ENCODE assay signal across 8 cellular contexts in genomic region chr12:131829795-131830334, GRCh38. TPM values are rescaled to one million over a fixed set of nuclear protein-coding genes. Genes with fewer than 3 reads are reported as not detected.
DNase-seq lines count a peak whose midpoint lies in the region; ATAC-seq and TF ChIP-seq lines count a peak whose summit lies in the region.

No MANE protein-coding gene starts in this region.

- no peak overlapping the region for H2BK5ac ChIP-seq in IMR-90 (ENCODE audit: low read depth, low read length, poor library complexity, severe bottlenecking)

- H2AFZ ChIP-seq in IMR-90 (replicated peaks; ENCODE audit: low read length, poor library complexity), result peak overlapping the region; percentile 92

- H4K5ac ChIP-seq in IMR-90 (ENCODE audit: low read depth, low read length), result no peak overlapping the region

- no peak overlapping the region for H2BK20ac ChIP-seq in IMR-90 (ENCODE audit: low read depth, low read length)

- no peak overlapping the region for H3K56ac ChIP-seq in IMR-90 (ENCODE audit: extremely low read depth, insufficient read depth, low read length)

- H3K9ac ChIP-seq in IMR-90 (ENCODE audit: low read depth, low read length) (no peak overlapping the region), muscle layer of colon (ENCODE audit: low read length) (no peak overlapping the region)

- H3K4me3 ChIP-seq in AG04450 (ENCODE audit: low read depth, low read length) (peak overlapping the region; percentile 76), IMR-90 (ENCODE audit: insufficient read depth, low read depth, low read length) (peak overlapping the region; percentile 4; the same call in 1 of the 2 replicates), ectodermal cell (ENCODE audit: insufficient read depth, low read depth, low read length) (peak overlapping the region; percentile 50), muscle layer of colon (ENCODE audit: low read depth in 1 of 2, low read length in 2 of 2) (peak overlapping the region; percentile 41 to 58)

- H3K4ac ChIP-seq in IMR-90 (ENCODE audit: low read depth, low read length), result no peak overlapping the region; the same call in 1 of the 2 replicates

- no peak overlapping the region for H3K18ac ChIP-seq in IMR-90 (ENCODE audit: low read depth, low read length)

- H3K4me1 ChIP-seq in IMR-90 (ENCODE audit: control insufficient read depth, insufficient read depth, low read length) (peaks cover 9% of the 10 kb centered on the region; the same call in 1 of the 2 replicates), ectodermal cell (ENCODE audit: control insufficient read depth, insufficient read depth, low read length) (peaks cover 23% of the 10 kb centered on the region), muscle layer of colon (ENCODE audit: insufficient read depth, low read length) (peaks cover 18% of the 10 kb centered on the region)

- no peak overlapping the region for H3K23ac ChIP-seq in IMR-90 (ENCODE audit: low read depth, low read length)

- no peak overlapping the region for H2BK15ac ChIP-seq in IMR-90 (ENCODE audit: low read depth, low read length)

- no peak for DNase-seq in AG04450 (ENCODE audit: low read depth, low spot score)
- DNase-seq in IMR-90, result no peak
- DNase-seq in NCI-H1105 (lab: John Stamatoyannopoulos, UW), result no peak
- DNase-seq in NCI-H1092 (lab: John Stamatoyannopoulos, UW), result no peak
- no peak for DNase-seq in NCI-H510A treated with DMSO at 0.1 percent for 48 hours (lab: John Stamatoyannopoulos, UW)

- H2AK5ac ChIP-seq in IMR-90 (ENCODE audit: low read depth, low read length), result peak overlapping the region; percentile 28; the same call in 1 of the 2 replicates

- TF ChIP-seq POLR2A in IMR-90 (IDR thresholded peaks at IDR 0.05; ENCODE audit: low read depth, low read length), result no peak

- H3K36me3 ChIP-seq in IMR-90 (ENCODE audit: control insufficient read depth, insufficient read depth, low read length) (no peaks in the 10 kb centered on the region), ectodermal cell (ENCODE audit: control insufficient read depth, insufficient read depth, low read length) (no peaks in the 10 kb centered on the region), muscle layer of colon (ENCODE audit: insufficient read depth, low read length) (no peaks in the 10 kb centered on the region)

- in situ Hi-C loops in IMR-90 (cut with MboI; ENCODE audit: low sequenced_read_pairs), result loop anchor here (25.0 kb wide), 1 partner anchor 718 kb away; no protein-coding TSS in a partner anchor

- H4K8ac ChIP-seq in IMR-90 (ENCODE audit: low read depth in 2 of 2, low read length in 2 of 2), result no peak overlapping the region; a peak in 1 of 4 replicates

- intact Hi-C loops in IMR-90 (cut with micrococcal nuclease), result loop anchor here (1.0 to 10.0 kb wide), 5 partner anchors 67 to 913 kb away; no protein-coding TSS in a partner anchor

- H3K9me1 ChIP-seq in IMR-90 (ENCODE audit: insufficient read depth, low read length), result no peaks in the 10 kb centered on the region; the same call in 1 of the 2 replicates

- no peak overlapping the region for H4K91ac ChIP-seq in IMR-90 (ENCODE audit: insufficient read depth, low read depth, low read length)

- H4K20me1 ChIP-seq in IMR-90 (ENCODE audit: insufficient read depth, low read length), result no peaks in the 10 kb centered on the region

- CTCF ChIA-PET in AG04450 (lab: Charles Lee), result interaction anchor here (1.0 to 1.9 kb wide), 5 partner anchors 44 to 119 kb away, joined by 3 to 7 read pairs (median 4); partner anchors contain the start of gene SFSWAP
- CTCF ChIA-PET in IMR-90 (lab: Yijun Ruan, JAX), result interaction anchor here (0.5 kb wide), 1 partner anchor 57 kb away, joined by 3 read pairs; no protein-coding TSS in a partner anchor

- peaks cover 0 to 13% of the 10 kb centered on the region in 2 experiments; a peak in 2 of 4 replicates for H3K79me1 ChIP-seq in IMR-90 (ENCODE audit: low read depth in 1 of 2, low read length in 2 of 2)

- WGBS in IMR-90 (ENCODE audit: extremely low coverage in 2 of 2, insufficient read length in 1 of 2), 2 experiments, result 30% methylated on average over 3 of the region's 28 CpGs; no CpG with 5 or more reads in 1 of the 2 experiments
- 7 to 9% methylated on average over 28 of the region's 28 CpGs for WGBS in ectodermal cell, 2 experiments

- dilution Hi-C loops in IMR-90 (cut with HindIII; ENCODE audit: low sequenced_read_pairs, unreplicated experiment), result no loop called here

- ATAC-seq in IMR-90 (ENCODE audit: low read depth), result no peak
- ATAC-seq in GM18870 (IDR thresholded peaks at IDR 0.05; ENCODE audit: unreplicated experiment), result no peak

- no peak for TF ChIP-seq RAD21 in IMR-90 (IDR thresholded peaks at IDR 0.05; ENCODE audit: low read length)

- no peak overlapping the region for H2BK120ac ChIP-seq in IMR-90 (ENCODE audit: low read depth, low read length)

- POLR2A ChIA-PET in AG04450 (lab: Yijun Ruan, JAX), result interaction anchor here (1.1 kb wide), 1 partner anchor 26 kb away, joined by 3 read pairs; no protein-coding TSS in a partner anchor
- POLR2A ChIA-PET in IMR-90 (lab: Charles Lee; ENCODE audit: unreplicated experiment), result interaction anchor here (0.6 kb wide), 1 partner anchor 677 kb away, joined by 3 read pairs; no protein-coding TSS in a partner anchor

- no peak overlapping the region for H3K27ac ChIP-seq in AG04450 (ENCODE audit: low read depth, low read length)
- no peak overlapping the region for H3K27ac ChIP-seq in IMR-90 (ENCODE audit: insufficient read depth, low read length)
- peak overlapping the region; percentile 16 for H3K27ac ChIP-seq in ectodermal cell (ENCODE audit: insufficient read depth, low read depth, low read length, poor library complexity, severe bottlenecking)
- H3K27ac ChIP-seq in muscle layer of colon (ENCODE audit: low read depth, low read length), result no peak overlapping the region

- TF ChIP-seq CTCF in AG04450 (IDR thresholded peaks at IDR 0.05; ENCODE audit: low read depth, low read length) (no peak), IMR-90 (conservative IDR thresholded peaks at IDR 0.05; ENCODE audit: low read depth, low read length) (no peak)

- H3K27me3 ChIP-seq in AG04450 (ENCODE audit: control insufficient read depth, insufficient read depth, low read length) (no peaks in the 10 kb centered on the region), IMR-90 (ENCODE audit: control insufficient read depth, insufficient read depth, low read length) (no peaks in the 10 kb centered on the region; the same call in 1 of the 2 replicates), ectodermal cell (ENCODE audit: control insufficient read depth, insufficient read depth, low read length, poor library complexity, severe bottlenecking) (peaks cover 56% of the 10 kb centered on the region), muscle layer of colon (ENCODE audit: control insufficient read depth in 1 of 2, insufficient read depth in 2 of 2, low read length in 2 of 2) (peaks cover 10 to 57% of the 10 kb centered on the region in 2 donors)

- peak overlapping the region; percentile 59; the same call in 1 of the 2 replicates for H3K4me2 ChIP-seq in IMR-90 (ENCODE audit: low read depth, low read length)

- BruUV-seq in IMR-90 (replicated peaks; lab: Mats Ljungman, UMichigan), result no TSS peak

- H3K9me3 ChIP-seq in AG04450 (ENCODE audit: control insufficient read depth, insufficient read depth, low read length) (no peaks in the 10 kb centered on the region; the same call in 1 of the 2 replicates), IMR-90 (ENCODE audit: control insufficient read depth, insufficient read depth, low read length) (no peaks in the 10 kb centered on the region), ectodermal cell (ENCODE audit: control insufficient read depth, low read length) (no peaks in the 10 kb centered on the region), muscle layer of colon (ENCODE audit: low read length) (no peaks in the 10 kb centered on the region)

- H2AK9ac ChIP-seq in IMR-90 (replicated peaks; ENCODE audit: low read depth, low read length, poor library complexity), result peak overlapping the region; percentile 89

- no peak overlapping the region; the same call in 1 of the 2 replicates for H3K14ac ChIP-seq in IMR-90 (replicated peaks; ENCODE audit: low read depth, low read length)

TF ChIP-seq in IMR-90, 13 proteins besides CTCF, POLR2A, EP300 and RAD21:
- TF ChIP-seq FOS (IDR thresholded peaks at IDR 0.05; ENCODE audit: low read depth, low read length) (no peak), ELK1 (IDR thresholded peaks at IDR 0.05; ENCODE audit: borderline replicate concordance, low read depth, low read length) (no peak), BHLHE40 (IDR thresholded peaks at IDR 0.05; ENCODE audit: low read depth, low read length) (no peak), CEBPB (IDR thresholded peaks at IDR 0.05; ENCODE audit: low read depth, low read length) (no peak), RFX5 (IDR thresholded peaks at IDR 0.05; ENCODE audit: low read depth, low read length) (no peak), MXI1 (IDR thresholded peaks at IDR 0.05; ENCODE audit: borderline replicate concordance, low read depth, low read length) (no peak)

RNA-seq across cellular contexts. Expression of gene MMP17, which starts 1.7 kb away (rescaled TPM):
- 9.9 and 13.2 TPM in 2 replicates for polyA plus RNA-seq in AG04450 (2011; rRNA removed)
- polyA minus RNA-seq in AG04450 (2011; rRNA and poly(A)+ RNA removed), result 5.7 and 6.7 TPM in 2 replicates
- 1.4 and 1.7 TPM in 2 replicates for total RNA-seq in IMR-90 (2012; rRNA removed)
- 11.8 and 15.9 TPM in 2 replicates for polyA plus RNA-seq in IMR-90 (2012; rRNA removed)
- polyA plus RNA-seq in IMR-90 (2012; cell fraction: cytosol; rRNA removed), result 11.7 and 17.3 TPM in 2 replicates
- polyA plus RNA-seq in IMR-90 (2012; cell fraction: nucleus; rRNA removed; ENCODE audit: low replicate concordance), result 14.0 and 49.8 TPM in 2 replicates
- 11.1 TPM for polyA plus RNA-seq in ectodermal cell (2013, experiment 1 of 4)
- polyA plus RNA-seq in ectodermal cell (2013, experiment 2 of 4), result 7.5 TPM
- 6.2 TPM for polyA plus RNA-seq in ectodermal cell (2013, experiment 3 of 4)
- polyA plus RNA-seq in ectodermal cell (2013, experiment 4 of 4), result 9.5 TPM

Comparison
In these comparisons a context has a peak if more than half of its experiments do, and no peak if none do; other contexts are left out.
1. H3K4me3 ChIP-seq: peak in every context shown above with its lines; median percentile 76 in AG04450; 50 in ectodermal cell; 50 in muscle layer of colon; 4 in IMR-90.